In genomic region chr10:51203359-51203758, GRCh38 we compare ENCODE assay signal across 16 cellular contexts.
DNase-seq lines count a peak whose midpoint lies in the region; ATAC-seq and TF ChIP-seq lines count a peak whose summit lies in the region.
"Had no signal": no experiment of that assay in that cellular context is flagged by ENCODE, and none has a peak within 500 bp of the region (broad histone marks: within the 10 kb centered on the region; RNA-seq: fewer than 3 reads in every experiment).

No MANE protein-coding gene starts in this region.

- H3K9me3 ChIP-seq in HUES48 (ENCODE audit: control insufficient read depth, insufficient read depth, low read length): no peaks in the 10 kb centered on the region
- H3K9me3 ChIP-seq in ectodermal cell (ENCODE audit: control insufficient read depth, low read length): no peaks in the 10 kb centered on the region
- no peaks in the 10 kb centered on the region for H3K9me3 ChIP-seq in esophagus muscularis mucosa
- H3K9me3 ChIP-seq: BLaER1 treated with 17β-estradiol and CSF1 and Interleukin-3, amounts not matched to agents 10 nM and 100 nM had no signal

- H3K27me3 ChIP-seq in HUES48 (ENCODE audit: control insufficient read depth, insufficient read depth, low read length) (no peaks in the 10 kb centered on the region), ectodermal cell (ENCODE audit: control insufficient read depth, insufficient read depth, low read length, poor library complexity, severe bottlenecking) (no peaks in the 10 kb centered on the region), esophagus muscularis mucosa (no peaks in the 10 kb centered on the region)
- H3K27me3 ChIP-seq: BLaER1 treated with 17β-estradiol and CSF1 and Interleukin-3, amounts not matched to agents 10 nM and 100 nM had no signal

- no peaks in the 10 kb centered on the region for H3K36me3 ChIP-seq in HUES48 (ENCODE audit: control insufficient read depth, insufficient read depth, low read length)
- H3K36me3 ChIP-seq in ectodermal cell (ENCODE audit: control insufficient read depth, insufficient read depth, low read length): no peaks in the 10 kb centered on the region
- no peaks in the 10 kb centered on the region for H3K36me3 ChIP-seq in esophagus muscularis mucosa
- H3K36me3 ChIP-seq: BLaER1 treated with 17β-estradiol and CSF1 and Interleukin-3, amounts not matched to agents 10 nM and 100 nM had no signal

- 70 to 88% methylated on average over 2 of the region's 2 CpGs for WGBS in ectodermal cell, 2 experiments
- 91% methylated on average over 2 of the region's 2 CpGs for WGBS in esophagus muscularis mucosa

- no peak for TF ChIP-seq POLR2A in esophagus muscularis mucosa (IDR thresholded peaks at IDR 0.05; ENCODE audit: low read depth)

- TF ChIP-seq EP300 in esophagus muscularis mucosa (IDR thresholded peaks at IDR 0.05): no peak

- no peak overlapping the region for H3K9ac ChIP-seq in HUES48 (ENCODE audit: low read depth, low read length)
- H3K9ac ChIP-seq: BLaER1 treated with 17β-estradiol and CSF1 and Interleukin-3, amounts not matched to agents 10 nM and 100 nM; GM23248 had no signal

- no peak for TF ChIP-seq CTCF in esophagus muscularis mucosa (IDR thresholded peaks at IDR 0.05)

- DNase-seq in iPS DF 4.7 (ENCODE audit: extremely low read depth, low spot score) (peak; percentile 19), iPS-NIHi7 (ENCODE audit: extremely low spot score) (peak; percentile 32), NCI-H524 treated with DMSO at 0.1 percent for 48 hours (lab: John Stamatoyannopoulos, UW) (no peak), esophagus muscularis mucosa (ENCODE audit: extremely low spot score) (no peak)
- DNase-seq in activated effector memory CD4-positive, alpha-beta T cell treated with anti-CD3 and anti-CD28 coated beads, Interleukin-2, amount 50 U/mL, for 16 hours: no peak
- DNase-seq: ACHN; Calu3; CD4-positive, CD25-positive, alpha-beta regulatory T cell; DMS 273 treated with DMSO at 0.1 percent for 48 hours; GM23248; HCEC 1CT had no signal

- intact Hi-C loops in esophagus muscularis mucosa (cut with DNase I): no loop called here

- H3K4me3 ChIP-seq in HUES48 (ENCODE audit: low read depth, low read length) (no peak overlapping the region), ectodermal cell (ENCODE audit: insufficient read depth, low read depth, low read length) (no peak overlapping the region), esophagus muscularis mucosa (no peak overlapping the region)
- H3K4me3 ChIP-seq: BLaER1 treated with 17β-estradiol and CSF1 and Interleukin-3, amounts not matched to agents 10 nM and 100 nM; GM23248 had no signal

- no peak for ATAC-seq in GM18909 (IDR thresholded peaks at IDR 0.05; ENCODE audit: poor library complexity, unreplicated experiment)

- H3K4me1 ChIP-seq in HUES48 (ENCODE audit: control insufficient read depth, insufficient read depth, low read length): peaks cover 23% of the 10 kb centered on the region
- no peaks in the 10 kb centered on the region for H3K4me1 ChIP-seq in ectodermal cell (ENCODE audit: control insufficient read depth, insufficient read depth, low read length)
- H3K4me1 ChIP-seq in esophagus muscularis mucosa: peaks cover under 1 to 30% (median 23%) of the 10 kb centered on the region in 4 donors

- H3K27ac ChIP-seq in HUES48 (ENCODE audit: low read depth, low read length) (peak overlapping the region; percentile 32), ectodermal cell (ENCODE audit: insufficient read depth, low read depth, low read length, poor library complexity, severe bottlenecking) (peak overlapping the region; percentile 45), esophagus muscularis mucosa (replicated peaks in 1 of 4) (no peak overlapping the region)
- H3K27ac ChIP-seq: BLaER1 treated with 17β-estradiol and CSF1 and Interleukin-3, amounts not matched to agents 10 nM and 100 nM; GM23248; HL-60 had no signal

Comparison
In these comparisons a context has a peak if more than half of its experiments do, and no peak if none do; other contexts are left out.
1. H3K27ac ChIP-seq: peak in HUES48 (single experiment) and ectodermal cell (single experiment); none in esophagus muscularis mucosa (0 of 4).
2. DNase-seq: peak in iPS DF 4.7 (single experiment) and iPS-NIHi7 (single experiment); none in activated effector memory CD4-positive, alpha-beta T cell treated with anti-CD3 and anti-CD28 coated beads, Interleukin-2, amount 50 U/mL, for 16 hours (single experiment), NCI-H524 treated with DMSO at 0.1 percent for 48 hours (single experiment) and esophagus muscularis mucosa (single experiment).